ENCODE assay signal across 24 cellular contexts in the genomic region with DNA sequence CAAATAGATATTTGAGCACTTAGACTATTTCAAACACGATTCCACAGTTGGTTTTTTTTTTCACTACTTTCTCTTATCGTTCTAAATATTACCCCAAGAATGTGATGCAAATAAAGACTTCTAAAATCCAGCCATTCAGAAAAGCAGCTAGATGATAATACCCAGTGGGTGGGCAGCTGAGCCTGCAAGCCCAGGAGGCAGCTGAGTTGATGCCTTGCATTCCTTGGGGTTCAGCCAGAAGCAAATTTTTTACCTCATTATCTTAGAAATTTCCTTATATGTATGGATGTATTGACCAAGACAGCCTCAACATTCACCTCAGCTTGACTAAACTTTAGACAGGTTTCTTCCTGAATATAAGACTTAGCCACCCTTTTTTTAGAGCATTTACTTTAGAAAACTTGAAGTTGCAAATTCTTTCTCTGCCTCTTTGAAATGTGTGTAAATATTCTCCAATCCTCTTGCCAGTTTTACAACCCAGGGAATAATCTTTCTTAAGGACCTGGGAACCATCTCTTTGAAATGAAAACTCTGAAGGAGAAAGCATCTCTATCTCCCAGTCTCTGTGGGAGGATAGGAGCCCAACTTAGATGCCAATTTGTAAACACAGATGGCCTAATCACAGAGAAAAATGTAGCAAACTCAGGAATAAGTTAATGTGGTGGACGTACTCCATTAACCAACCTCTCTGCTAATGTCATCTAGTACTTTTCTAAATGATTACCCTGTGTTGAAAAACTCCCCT. TPM values are rescaled to one million over a fixed set of nuclear protein-coding genes. Genes with fewer than 3 reads are reported as not detected.
"Had no signal": no experiment of that assay in that cellular context is flagged by ENCODE, and none has a peak within 500 bp of the region (broad histone marks: within the 10 kb centered on the region; RNA-seq: fewer than 3 reads in every experiment).

No MANE protein-coding gene starts in this region.

- H3K4me3 Mint-ChIP-seq: activated naive CD4-positive, alpha-beta T cell treated with anti-CD3 and anti-CD28 coated beads, Interleukin-2, amount 50 U/mL, for 24 hours; activated T-cell treated with anti-CD3 and anti-CD28 coated beads, Interleukin-2, amount 50 U/mL, for 72 hours; natural killer cell treated with Interleukin-12 subunit alpha and Interleukin-12 subunit beta and Interleukin-15 and Interleukin-18, amount 100 ng/mL, for 72 hours; stimulated activated naive CD8-positive, alpha-beta T cell treated with anti-CD3 and anti-CD28 coated beads, Interleukin-15, Interleukin-2, amounts not matched to agents 100 ng/mL and 50 ng/mL, for 24 hours had no signal

- H3K27me3 Mint-ChIP-seq: activated naive CD4-positive, alpha-beta T cell treated with anti-CD3 and anti-CD28 coated beads, Interleukin-2, amount 50 U/mL, for 24 hours had no signal

- H3K27ac Mint-ChIP-seq: activated naive CD4-positive, alpha-beta T cell treated with anti-CD3 and anti-CD28 coated beads, Interleukin-2, amount 50 U/mL, for 24 hours; activated T-cell treated with anti-CD3 and anti-CD28 coated beads, Interleukin-2, amount 50 U/mL, for 72 hours; natural killer cell treated with Interleukin-12 subunit alpha and Interleukin-12 subunit beta and Interleukin-15 and Interleukin-18, amount 100 ng/mL, for 72 hours; stimulated activated naive CD8-positive, alpha-beta T cell treated with anti-CD3 and anti-CD28 coated beads, Interleukin-15, Interleukin-2, amounts not matched to agents 100 ng/mL and 50 ng/mL, for 24 hours had no signal

- H3K9me3 Mint-ChIP-seq: natural killer cell treated with Interleukin-12 subunit alpha and Interleukin-12 subunit beta and Interleukin-15 and Interleukin-18, amount 100 ng/mL, for 72 hours had no signal

- H3K4me1 Mint-ChIP-seq: activated naive CD4-positive, alpha-beta T cell treated with anti-CD3 and anti-CD28 coated beads, Interleukin-2, amount 50 U/mL, for 24 hours had no signal

- DNase-seq: activated CD4-positive, alpha-beta T cell treated with anti-CD3 and anti-CD28 coated beads, Interleukin-2, amount 50 U/mL, for 4 hours; activated gamma-delta T cell; activated T-cell treated with anti-CD3 and anti-CD28 coated beads, Interleukin-2, amount 50 U/mL, for 72 hours; dorsolateral prefrontal cortex; gastrocnemius medialis; head of caudate nucleus; mesenchymal stem cell; nucleus accumbens; posterior cingulate gyrus; retina; stimulated activated CD4-positive, alpha-beta T cell treated with anti-CD3 and anti-CD28 coated beads, Interleukin-2, amount 100 ng/mL, for 48 hours; T-helper 2 cell; transverse colon; uterus; WERI-Rb-1 had no signal

- H3K4me3 ChIP-seq: cardiac muscle cell, dorsolateral prefrontal cortex, gastrocnemius medialis, transverse colon, uterus had no signal

RNA-seq across cellular contexts. Expression of gene ANP32D, which starts 52.2 kb away (rescaled TPM):
- total RNA-seq: activated CD8-positive, alpha-beta memory T cell treated with anti-CD3 and anti-CD28 coated beads for 36 hours; activated T-cell treated with anti-CD3 and anti-CD28 coated beads, Interleukin-2, amount 50 U/mL, for 72 hours; cardiac muscle cell; epithelial cell of proximal tubule; fibroblast of lung; gastrocnemius medialis; lower leg skin; natural killer cell treated with Interleukin-12 subunit alpha and Interleukin-12 subunit beta and Interleukin-15 and Interleukin-18, amount 100 ng/mL, for 72 hours; skeletal muscle tissue; transverse colon; uterus had no signal
